In the genomic region with DNA sequence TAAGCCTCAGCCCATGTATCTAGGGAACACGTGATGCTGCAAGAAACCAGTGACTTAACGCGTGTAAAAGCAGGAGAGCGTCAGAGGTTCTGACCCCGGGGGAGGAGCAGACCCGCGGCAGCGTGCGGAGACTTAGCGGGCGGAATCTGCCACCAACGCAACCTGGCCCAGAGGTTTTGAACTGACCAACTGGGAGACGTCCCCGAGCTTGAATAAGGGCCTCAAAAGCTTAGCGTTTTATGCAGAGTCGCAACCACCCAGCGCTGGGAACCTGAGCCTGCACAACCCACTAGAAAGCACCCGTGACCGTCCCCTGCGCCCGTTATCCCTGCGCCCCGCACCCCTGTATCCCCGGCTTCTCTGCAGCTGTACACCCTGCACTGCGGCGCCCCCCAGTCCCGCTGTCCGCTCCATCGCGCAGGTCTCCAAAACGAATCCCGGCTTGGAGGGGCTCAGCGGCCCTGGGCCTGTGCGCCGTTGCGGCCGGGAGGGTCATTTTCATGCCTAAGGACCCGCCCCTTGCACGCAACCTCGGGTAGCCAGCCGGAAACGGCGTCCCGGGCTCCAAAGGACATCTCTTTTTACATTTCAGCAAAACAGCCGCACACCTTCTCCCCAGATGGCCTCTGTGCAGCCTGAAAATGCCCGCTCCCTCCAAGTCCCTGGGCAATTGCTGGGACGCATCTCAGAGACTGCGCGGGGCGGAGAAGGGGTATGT, we compare ENCODE assay signal across 9 cellular contexts. TPM values are rescaled to one million over a fixed set of nuclear protein-coding genes. Genes with fewer than 3 reads are reported as not detected.
A peak's percentile ranks its signal among the peaks of the same experiment; 100 is the strongest.
DNase-seq lines count a peak whose midpoint lies in the region; ATAC-seq and TF ChIP-seq lines count a peak whose summit lies in the region.
"Had no signal": no experiment of that assay in that cellular context is flagged by ENCODE, and none has a peak within 500 bp of the region (broad histone marks: within the 10 kb centered on the region; RNA-seq: fewer than 3 reads in every experiment).

No MANE protein-coding gene starts in this region.

- H3K27me3 ChIP-seq in esophagus squamous epithelium (peaks cover 0 to 68% (median 6%) of the 10 kb centered on the region in 4 donors), upper lobe of left lung (peaks cover 0 to 21% (median 12%) of the 10 kb centered on the region in 4 donors)
- H3K27me3 ChIP-seq in naive thymus-derived CD4-positive, alpha-beta T cell (ENCODE audit: control insufficient read depth in 2 of 2, insufficient read depth in 2 of 2, low read length in 2 of 2): peaks cover 0 to 10% of the 10 kb centered on the region in 2 donors

- H3K4me3 ChIP-seq in esophagus squamous epithelium: peak overlapping the region; percentile 2 to 56 (median 38)
- H3K4me3 ChIP-seq in naive thymus-derived CD4-positive, alpha-beta T cell (ENCODE audit: low read length): peak overlapping the region; percentile 40
- peak overlapping the region in 3 of 4 donors; percentile 24 to 40 (median 32) for H3K4me3 ChIP-seq in upper lobe of left lung

- H3K27me3 Mint-ChIP-seq in naive thymus-derived CD4-positive, alpha-beta T cell: peaks cover 34 to 66% (median 45%) of the 10 kb centered on the region in 5 donors

- POLR2A ChIA-PET in naive thymus-derived CD4-positive, alpha-beta T cell (lab: Charles Lee): interaction anchor here (0.6 to 1.2 kb wide), 2 partner anchors 11 to 40 kb away, joined by 3 read pairs; a partner anchor contains a TSS

- DNase-seq in Daoy (ENCODE audit: low read depth): peak; percentile 43
- DNase-seq in HCEC 1CT: peak; percentile 52
- DNase-seq in activated CD4-positive, alpha-beta T cell treated with anti-CD3 and anti-CD28 coated beads, Interleukin-2, amount 50 U/mL, for 48 hours: peak; percentile 50 to 62
- DNase-seq in esophagus squamous epithelium (lab: John Stamatoyannopoulos, UW): no peak
- DNase-seq in naive thymus-derived CD4-positive, alpha-beta T cell: peak in 7 of 9 donors; percentile 15 to 44 (median 26)
- peak in 1 of 2 donors; percentile 82 for DNase-seq in upper lobe of left lung
- DNase-seq in effector CD8-positive, alpha-beta T cell (lab: John Stamatoyannopoulos, UW): no peak

- H3K27ac ChIP-seq in esophagus squamous epithelium (no peak overlapping the region), upper lobe of left lung (no peak overlapping the region)
- no peak overlapping the region for H3K27ac ChIP-seq in naive thymus-derived CD4-positive, alpha-beta T cell (ENCODE audit: low read depth, low read length)

- intact Hi-C loops in esophagus squamous epithelium (cut with DNase I): no loop called here
- intact Hi-C loops in naive thymus-derived CD4-positive, alpha-beta T cell (cut with micrococcal nuclease): no loop called here

- H3K9me3 Mint-ChIP-seq in naive thymus-derived CD4-positive, alpha-beta T cell: peaks cover 0 to 2% (median 0%) of the 10 kb centered on the region in 11 donors

- WGBS in esophagus squamous epithelium, 2 donors: 4 to 5% methylated on average over 18 to 29 of the region's 50 CpGs
- WGBS in upper lobe of left lung, 2 donors: 9 to 17% methylated on average over 17 to 36 of the region's 50 CpGs

- TF ChIP-seq EP300 in upper lobe of left lung (IDR thresholded peaks at IDR 0.05): no peak

- peaks cover 8 to 16% (median 12%) of the 10 kb centered on the region in 7 donors for H3K4me1 Mint-ChIP-seq in naive thymus-derived CD4-positive, alpha-beta T cell

- TF ChIP-seq POLR2A in esophagus squamous epithelium (IDR thresholded peaks at IDR 0.05) (no peak), upper lobe of left lung (IDR thresholded peaks at IDR 0.05) (no peak)

- CTCF ChIA-PET in naive thymus-derived CD4-positive, alpha-beta T cell (lab: Charles Lee): no interaction called here

- ATAC-seq in naive thymus-derived CD4-positive, alpha-beta T cell: peak; percentile 78
- ATAC-seq in upper lobe of left lung (ENCODE audit: low FRiP score in 2 of 2) (peak; percentile 5 to 91), HG03439 (IDR thresholded peaks at IDR 0.05; ENCODE audit: unreplicated experiment) (no peak)

- H3K27ac Mint-ChIP-seq in naive thymus-derived CD4-positive, alpha-beta T cell: peak overlapping the region in 1 of 9 donors; percentile 35

- H3K36me3 Mint-ChIP-seq in naive thymus-derived CD4-positive, alpha-beta T cell: peaks cover 0 to 5% (median 0%) of the 10 kb centered on the region in 5 donors

- TF ChIP-seq CTCF in esophagus squamous epithelium (IDR thresholded peaks at IDR 0.05): no peak
- no peak for TF ChIP-seq CTCF in upper lobe of left lung (IDR thresholded peaks at IDR 0.05)

- H3K9me3 ChIP-seq in esophagus squamous epithelium (no peaks in the 10 kb centered on the region), upper lobe of left lung (no peaks in the 10 kb centered on the region)
- no peaks in the 10 kb centered on the region for H3K9me3 ChIP-seq in naive thymus-derived CD4-positive, alpha-beta T cell (ENCODE audit: control insufficient read depth in 2 of 3, low read length in 3 of 3)

- peak overlapping the region; percentile 73 to 86 (median 82) for H3K4me3 Mint-ChIP-seq in naive thymus-derived CD4-positive, alpha-beta T cell

- H3K4me1 ChIP-seq in esophagus squamous epithelium (peaks cover 6 to 16% (median 9%) of the 10 kb centered on the region in 3 donors), upper lobe of left lung (peaks cover 10 to 16% (median 13%) of the 10 kb centered on the region in 4 donors)
- H3K4me1 ChIP-seq in naive thymus-derived CD4-positive, alpha-beta T cell (ENCODE audit: control insufficient read depth in 2 of 2, insufficient read depth in 2 of 2, low read length in 2 of 2): peaks cover 3 to 8% of the 10 kb centered on the region in 2 donors

- H3K36me3 ChIP-seq in esophagus squamous epithelium: no peaks in the 10 kb centered on the region
- H3K36me3 ChIP-seq in naive thymus-derived CD4-positive, alpha-beta T cell (ENCODE audit: control insufficient read depth in 2 of 3, insufficient read depth in 3 of 3, low read length in 3 of 3): no peaks in the 10 kb centered on the region
- no peaks in the 10 kb centered on the region for H3K36me3 ChIP-seq in upper lobe of left lung

RNA-seq across cellular contexts. Expression of gene TRIM17, which starts 29.4 kb away (rescaled TPM):
- not detected in 2 replicates for total RNA-seq in Daoy (2014; rRNA removed; shearing (Covaris generic))
- total RNA-seq in esophagus squamous epithelium (1 to 10 TPM in 2 of 4 donors, under 1 TPM in 2; 0.13 to 3.0 (median 0.99) TPM), upper lobe of left lung (10 to 100 TPM in 1 of 6 donors, 1 to 10 TPM in 5; 1.2 to 21.0 (median 2.4) TPM)
- 1 to 10 TPM in 3 of 5 experiments, under 1 TPM in 2; 0.92 to 2.5 (median 1.8) TPM for total RNA-seq in naive thymus-derived CD4-positive, alpha-beta T cell
- under 1 TPM; 0.18 to 0.44 TPM for polyA plus RNA-seq in naive thymus-derived CD4-positive, alpha-beta T cell
- total RNA-seq: myocyte had no signal

RNA-seq across cellular contexts. Expression of gene TRIM11, which starts 39.4 kb away (rescaled TPM):
- total RNA-seq in Daoy (2014; rRNA removed; shearing (Covaris generic)): 20.7 and 32.6 TPM in 2 replicates
- total RNA-seq in esophagus squamous epithelium (10 to 100 TPM; 15.2 to 30.8 (median 20.6) TPM), upper lobe of left lung (10 to 100 TPM; 25.7 to 43.0 (median 30.8) TPM)
- 10 to 100 TPM; 36.0 to 64.9 (median 48.2) TPM for total RNA-seq in naive thymus-derived CD4-positive, alpha-beta T cell
- 10 to 100 TPM; 11.8 to 22.4 TPM for polyA plus RNA-seq in naive thymus-derived CD4-positive, alpha-beta T cell

RNA-seq across cellular contexts. Expression of gene RNF187, which starts 41.2 kb away (rescaled TPM):
- total RNA-seq in Daoy (2014; rRNA removed; shearing (Covaris generic)): 40.5 and 43.1 TPM in 2 replicates
- total RNA-seq in esophagus squamous epithelium: 10 to 100 TPM; 33.4 to 74.7 (median 60.0) TPM
- total RNA-seq in naive thymus-derived CD4-positive, alpha-beta T cell: 100 to 1,000 TPM in 1 of 5 experiments, 10 to 100 TPM in 4; 64.4 to 133 (median 69.0) TPM
- polyA plus RNA-seq in naive thymus-derived CD4-positive, alpha-beta T cell: 10 to 100 TPM; 16.5 to 46.1 TPM
- 100 to 1,000 TPM in 1 of 6 donors, 10 to 100 TPM in 5; 36.1 to 105 (median 71.2) TPM for total RNA-seq in upper lobe of left lung

Comparison
In these comparisons a context has a peak if more than half of its experiments do, and no peak if none do; other contexts are left out.
1. DNase-seq: peak in Daoy (single experiment), HCEC 1CT (single experiment), activated CD4-positive, alpha-beta T cell treated with anti-CD3 and anti-CD28 coated beads, Interleukin-2, amount 50 U/mL, for 48 hours (2 of 2) and naive thymus-derived CD4-positive, alpha-beta T cell (7 of 9); none in esophagus squamous epithelium (single experiment) and effector CD8-positive, alpha-beta T cell (single experiment).
2. Peak in every context shown above with its lines, with median percentiles within 50 percentile points of each other: H3K4me3 ChIP-seq.